Comparison of ENCODE assay signal across 26 cellular contexts in genomic region chr17:18163528-18163927, GRCh38.
"Had no signal": no experiment of that assay in that cellular context is flagged by ENCODE, and none has a peak within 500 bp of the region (broad histone marks: within the 10 kb centered on the region; RNA-seq: fewer than 3 reads in every experiment).

No MANE protein-coding gene starts in this region.

- H3K27me3 Mint-ChIP-seq: activated B cell treated with CpG ODN at 0.5 μM for 24 hours; activated naive CD8-positive, alpha-beta T cell treated with anti-CD3 and anti-CD28 coated beads, Interleukin-2, amount 10 ng/mL, durations not matched to agents 7 days and 5 days had no signal

- H3K36me3 Mint-ChIP-seq: IgD-negative memory B cell had no signal

- H3K4me3 Mint-ChIP-seq: activated B cell treated with CpG ODN at 0.5 μM for 24 hours; activated CD4-positive, alpha-beta memory T cell treated with anti-CD3 and anti-CD28 coated beads, Interleukin-2, amount 10 ng/mL, durations not matched to agents 7 days and 5 days; activated naive CD8-positive, alpha-beta T cell treated with anti-CD3 and anti-CD28 coated beads, Interleukin-2, amount 10 ng/mL, durations not matched to agents 7 days and 5 days; IgD-negative memory B cell had no signal

- H3K27ac Mint-ChIP-seq: activated B cell treated with CpG ODN at 0.5 μM for 24 hours; activated CD4-positive, alpha-beta memory T cell treated with anti-CD3 and anti-CD28 coated beads, Interleukin-2, amount 10 ng/mL, durations not matched to agents 7 days and 5 days; activated naive CD8-positive, alpha-beta T cell treated with anti-CD3 and anti-CD28 coated beads, Interleukin-2, amount 10 ng/mL, durations not matched to agents 7 days and 5 days; activated T-helper 2 cell treated with anti-CD3 and anti-CD28 coated beads, Interferon-gamma antibody, Interleukin-2, Interleukin-4, amounts not matched to agents 10 μg/mL and 5 μg/mL and 100 μg/mL, durations not matched to agents 14 hours and 24 hours and 36 hours; IgD-negative memory B cell had no signal

- DNase-seq: activated B cell treated with CpG ODN at 0.5 μM for 24 hours; activated CD4-positive, alpha-beta memory T cell treated with anti-CD3 and anti-CD28 coated beads, Interleukin-2, amount 10 ng/mL, durations not matched to agents 7 days and 5 days; activated CD4-positive, alpha-beta T cell treated with anti-CD3 and anti-CD28 coated beads for 1 hour; activated CD4-positive, alpha-beta T cell treated with anti-CD3 and anti-CD28 coated beads, Interleukin-2, amount 50 U/mL, for 1 hour; activated naive CD4-positive, alpha-beta T cell treated with anti-CD3 and anti-CD28 coated beads, Interleukin-2, amount 50 U/mL, for 16 hours; activated naive CD8-positive, alpha-beta T cell treated with anti-CD3 and anti-CD28 coated beads, Interleukin-2, amount 10 ng/mL, durations not matched to agents 7 days and 5 days; activated T-cell treated with anti-CD3 and anti-CD28 coated beads for 4 hours; activated T-cell treated with anti-CD3 and anti-CD28 coated beads, Interleukin-2, amount 50 U/mL, for 48 hours; anterior cingulate cortex; MG63; MV-4-11; NCI-H1092 treated with DMSO at 0.1 percent for 48 hours; NCI-H1417 treated with DMSO at 0.1 percent for 48 hours; NCI-H1694 treated with DMSO at 0.1 percent for 48 hours; NCI-H2029 treated with DMSO at 0.1 percent for 48 hours; NCI-H345; NCI-H510A treated with DMSO at 0.1 percent for 48 hours; NCI-H69; NK-92 treated with Interleukin-12 subunit alpha and Interleukin-12 subunit beta, amount 100 ng/mL, for 24 hours; Peyer's patch; Right ventricle myocardium superior; SJCRH30; SK-N-SH; T-helper 1 cell had no signal

- H3K9me3 Mint-ChIP-seq: activated B cell treated with CpG ODN at 0.5 μM for 24 hours; activated CD4-positive, alpha-beta memory T cell treated with anti-CD3 and anti-CD28 coated beads, Interleukin-2, amount 10 ng/mL, durations not matched to agents 7 days and 5 days; activated naive CD8-positive, alpha-beta T cell treated with anti-CD3 and anti-CD28 coated beads, Interleukin-2, amount 10 ng/mL, durations not matched to agents 7 days and 5 days; activated T-helper 2 cell treated with anti-CD3 and anti-CD28 coated beads, Interferon-gamma antibody, Interleukin-2, Interleukin-4, amounts not matched to agents 10 μg/mL and 5 μg/mL and 100 μg/mL, durations not matched to agents 14 hours and 24 hours and 36 hours; IgD-negative memory B cell had no signal
